ENCODE assay signal across 20 cellular contexts in genomic region chr2:38440655-38441054, GRCh38.
DNase-seq lines count a peak whose midpoint lies in the region; ATAC-seq and TF ChIP-seq lines count a peak whose summit lies in the region.
"Had no signal": no experiment of that assay in that cellular context is flagged by ENCODE, and none has a peak within 500 bp of the region (broad histone marks: within the 10 kb centered on the region; RNA-seq: fewer than 3 reads in every experiment).

No MANE protein-coding gene starts in this region.

- no peak overlapping the region for H3K4me3 Mint-ChIP-seq in mesothelial cell of epicardium
- H3K4me3 Mint-ChIP-seq: activated naive CD8-positive, alpha-beta T cell treated with anti-CD3 and anti-CD28 coated beads, Interleukin-2, amount 10 ng/mL, durations not matched to agents 7 days and 5 days; B cell; H9; type B pancreatic cell had no signal

- peaks cover 56% of the 10 kb centered on the region for H3K4me1 Mint-ChIP-seq in mesothelial cell of epicardium
- H3K4me1 Mint-ChIP-seq: B cell had no signal

- no peaks in the 10 kb centered on the region for H3K9me3 ChIP-seq in colonic mucosa
- H3K9me3 ChIP-seq: ovary, SJCRH30 had no signal

- H3K36me3 ChIP-seq in colonic mucosa, result no peaks in the 10 kb centered on the region
- H3K36me3 ChIP-seq: ovary, SJCRH30 had no signal

- H3K27ac ChIP-seq in colonic mucosa, result no peak overlapping the region
- H3K27ac ChIP-seq: ovary, SJCRH30 had no signal

- ATAC-seq in HG03460 (IDR thresholded peaks at IDR 0.05; ENCODE audit: unreplicated experiment) (no peak), HG02759 (IDR thresholded peaks at IDR 0.05; ENCODE audit: unreplicated experiment) (no peak)

- peak overlapping the region; percentile 39 for H3K27ac Mint-ChIP-seq in mesothelial cell of epicardium
- H3K27ac Mint-ChIP-seq: activated naive CD8-positive, alpha-beta T cell treated with anti-CD3 and anti-CD28 coated beads, Interleukin-2, amount 10 ng/mL, durations not matched to agents 7 days and 5 days; B cell; type B pancreatic cell had no signal

- no peaks in the 10 kb centered on the region for H3K9me3 Mint-ChIP-seq in mesothelial cell of epicardium
- H3K9me3 Mint-ChIP-seq: activated naive CD8-positive, alpha-beta T cell treated with anti-CD3 and anti-CD28 coated beads, Interleukin-2, amount 10 ng/mL, durations not matched to agents 7 days and 5 days; H9 had no signal

- no peaks in the 10 kb centered on the region for H3K27me3 ChIP-seq in colonic mucosa
- H3K27me3 ChIP-seq: ovary, SJCRH30 had no signal

- DNase-seq in Daoy (ENCODE audit: low read depth), result peak; percentile 68
- peak; percentile 13 for DNase-seq in MV-4-11 (lab: John Stamatoyannopoulos, UW)
- peak; percentile 22 for DNase-seq in colonic mucosa
- no peak for DNase-seq in mesothelial cell of epicardium (ENCODE audit: low spot score in 2 of 2, unreplicated experiment in 2 of 2)
- no peak for DNase-seq in NCI-H345 treated with DMSO at 0.1 percent for 48 hours (lab: John Stamatoyannopoulos, UW; ENCODE audit: unreplicated experiment)
- DNase-seq in HK-2 (ENCODE audit: unreplicated experiment), result no peak
- DNase-seq: activated CD4-positive, alpha-beta T cell treated with anti-CD3 and anti-CD28 coated beads, Interleukin-2, amount 50 U/mL, for 4 hours; activated naive CD8-positive, alpha-beta T cell treated with anti-CD3 and anti-CD28 coated beads, Interleukin-2, amount 10 ng/mL, durations not matched to agents 7 days and 5 days; activated T-cell treated with anti-CD3 and anti-CD28 coated beads, Interleukin-2, amount 50 U/mL, for 48 hours; H9; hippocampal formation; NCI-H1048; NK-92 treated with Interleukin-12 subunit alpha and Interleukin-12 subunit beta, amount 100 ng/mL, for 24 hours; ovary; SJCRH30; stimulated activated naive CD4-positive, alpha-beta T cell had no signal

- no peak overlapping the region for H3K9ac ChIP-seq in colonic mucosa (ENCODE audit: low read depth in 2 of 2, low read length in 2 of 2)

- no peaks in the 10 kb centered on the region for H3K36me3 Mint-ChIP-seq in mesothelial cell of epicardium
- H3K36me3 Mint-ChIP-seq: activated naive CD8-positive, alpha-beta T cell treated with anti-CD3 and anti-CD28 coated beads, Interleukin-2, amount 10 ng/mL, durations not matched to agents 7 days and 5 days; type B pancreatic cell had no signal

- no peaks in the 10 kb centered on the region for H3K4me1 ChIP-seq in colonic mucosa

- no peak for TF ChIP-seq CTCF in colonic mucosa (IDR thresholded peaks at IDR 0.05)
- TF ChIP-seq CTCF in mesothelial cell of epicardium (IDR thresholded peaks at IDR 0.05; ENCODE audit: unreplicated experiment), result no peak

- intact Hi-C loops in colonic mucosa (cut with DNase I), result no loop called here

- peaks cover 16% of the 10 kb centered on the region for H3K27me3 Mint-ChIP-seq in mesothelial cell of epicardium (ENCODE audit: low read depth)

- H3K4me3 ChIP-seq in colonic mucosa, result no peak overlapping the region
- H3K4me3 ChIP-seq: ovary, SJCRH30 had no signal

Comparison
In these comparisons a context has a peak if more than half of its experiments do, and no peak if none do; other contexts are left out.
1. DNase-seq: peak in Daoy (single experiment), MV-4-11 (single experiment) and colonic mucosa (single experiment); none in mesothelial cell of epicardium (0 of 2), NCI-H345 treated with DMSO at 0.1 percent for 48 hours (single experiment) and HK-2 (single experiment).